ENCODE assay signal across 9 cellular contexts in the genomic region with DNA sequence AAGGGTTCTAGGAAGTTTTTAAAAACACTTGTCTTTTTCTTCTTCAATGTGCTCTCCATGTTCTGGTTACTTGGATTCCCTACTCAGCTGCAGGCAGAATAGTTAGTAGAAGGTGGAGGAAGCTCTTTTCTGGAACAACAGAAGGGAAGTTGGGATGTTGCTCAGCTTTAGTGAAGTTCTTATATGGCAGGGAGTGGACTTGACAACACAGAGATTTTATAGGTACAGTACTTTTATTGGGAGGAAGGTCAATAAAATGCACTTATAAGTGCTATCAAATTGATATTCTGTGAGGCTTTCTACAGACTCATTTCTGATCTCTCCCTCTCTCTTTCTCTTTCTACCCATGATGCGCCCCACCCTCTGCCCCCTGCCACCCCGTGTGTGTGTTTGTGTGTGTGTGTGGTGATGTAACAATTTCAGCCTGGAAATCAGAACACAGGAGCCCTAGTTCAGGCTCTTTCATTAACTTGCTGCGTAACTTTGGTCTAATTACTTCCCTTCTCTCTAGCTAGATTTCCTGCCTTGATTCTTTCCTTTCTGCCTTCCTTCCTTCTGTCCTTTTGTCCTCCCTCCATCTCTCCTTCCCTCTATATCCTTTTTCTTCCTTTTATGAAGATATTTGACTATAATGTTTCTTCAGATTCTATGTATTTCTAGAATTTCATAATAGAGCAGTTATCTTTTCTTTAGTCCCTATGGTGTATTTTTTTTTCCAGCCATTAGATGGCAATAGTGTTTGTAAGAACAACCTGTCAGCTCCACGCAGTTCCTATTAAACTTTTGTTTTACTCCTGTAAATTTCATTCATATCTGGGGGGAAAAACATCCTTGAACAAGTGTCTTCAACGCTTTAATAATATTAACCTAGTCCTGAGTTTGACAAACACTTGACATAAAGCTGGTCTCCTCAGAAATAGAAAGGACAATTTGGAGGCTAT. TPM values are rescaled to one million over a fixed set of nuclear protein-coding genes. Genes with fewer than 3 reads are reported as not detected.
DNase-seq lines count a peak whose midpoint lies in the region; ATAC-seq and TF ChIP-seq lines count a peak whose summit lies in the region.
"Had no signal": no experiment of that assay in that cellular context is flagged by ENCODE, and none has a peak within 500 bp of the region (broad histone marks: within the 10 kb centered on the region; RNA-seq: fewer than 3 reads in every experiment).

No MANE protein-coding gene starts in this region.

- H3K4me3 ChIP-seq in BJ (ENCODE audit: low read depth, low read length), result no peak overlapping the region
- H3K4me3 ChIP-seq: MG63 had no signal

- DNase-seq in BJ (ENCODE audit: low read depth), result no peak
- DNase-seq in left colon, result peak; percentile 48 to 50
- no peak for DNase-seq in NCI-H1048 (lab: John Stamatoyannopoulos, UW)
- no peak for DNase-seq in NCI-H2081 treated with DMSO at 0.1 percent for 48 hours (lab: John Stamatoyannopoulos, UW)
- DNase-seq in NCI-H2029 (lab: John Stamatoyannopoulos, UW), result no peak
- DNase-seq in D341Med (ENCODE audit: low spot score), result no peak
- DNase-seq: MG63 had no signal

- POLR2A ChIA-PET in BJ (lab: Charles Lee), result no interaction called here

- no peaks in the 10 kb centered on the region for H3K36me3 ChIP-seq in BJ (ENCODE audit: control insufficient read depth, insufficient read depth, low read length)
- H3K36me3 ChIP-seq: MG63 had no signal

- CTCF ChIA-PET in BJ (lab: Yijun Ruan, JAX), result interaction anchor here (0.8 to 9.1 kb wide), 3 partner anchors 421 to 529 kb away, joined by 3 to 80 read pairs (median 3); no protein-coding TSS in a partner anchor

- TF ChIP-seq CTCF in BJ (IDR thresholded peaks at IDR 0.05; ENCODE audit: insufficient read depth, low read depth, low read length), result peak; percentile 32; the same call in 1 of the 2 replicates

- no peaks in the 10 kb centered on the region for H3K27me3 ChIP-seq in BJ (ENCODE audit: control insufficient read depth, insufficient read depth, low read length)
- H3K27me3 ChIP-seq: MG63 had no signal

- ATAC-seq in GM19351 (IDR thresholded peaks at IDR 0.05; ENCODE audit: unreplicated experiment), result peak; percentile 49
- ATAC-seq in SK-N-SH treated with all-trans-retinoic acid at 6 μM for 48 hours, result 0 out of 3 replicates have a peak, but pooled peaks have one; percentile 36
- peak; percentile 82 for ATAC-seq in left colon

- intact Hi-C loops in left colon (cut with DNase I, micrococcal nuclease), result no loop called here

TF ChIP-seq in SK-N-SH treated with all-trans-retinoic acid at 6 μM for 48 hours, 23 proteins besides CTCF, POLR2A, EP300 and RAD21:
- TF ChIP-seq ESRRG (CRISPR knock-in tag; IDR thresholded peaks at IDR 0.05) (no peak), ZFP30 (CRISPR knock-in tag; IDR thresholded peaks at IDR 0.05) (no peak), TOX (CRISPR knock-in tag; IDR thresholded peaks at IDR 0.05; ENCODE audit: borderline replicate concordance) (no peak), RARB (CRISPR knock-in tag; IDR thresholded peaks at IDR 0.05) (no peak), ISL1 (CRISPR knock-in tag; IDR thresholded peaks at IDR 0.05) (no peak), TCF4 (CRISPR knock-in tag; IDR thresholded peaks at IDR 0.05; ENCODE audit: borderline replicate concordance) (no peak), ZC3H10 (CRISPR knock-in tag; IDR thresholded peaks at IDR 0.05) (no peak), PPARA (CRISPR knock-in tag; IDR thresholded peaks at IDR 0.05; ENCODE audit: borderline replicate concordance) (no peak), ZNF8 (CRISPR knock-in tag; IDR thresholded peaks at IDR 0.05) (no peak), ARNTL (CRISPR knock-in tag; IDR thresholded peaks at IDR 0.05; ENCODE audit: borderline replicate concordance, low read depth) (no peak), BACH2 (CRISPR knock-in tag; IDR thresholded peaks at IDR 0.05; ENCODE audit: borderline replicate concordance) (no peak), SNAI2 (CRISPR knock-in tag; IDR thresholded peaks at IDR 0.05) (no peak)
- TF ChIP-seq, protein P1, sequence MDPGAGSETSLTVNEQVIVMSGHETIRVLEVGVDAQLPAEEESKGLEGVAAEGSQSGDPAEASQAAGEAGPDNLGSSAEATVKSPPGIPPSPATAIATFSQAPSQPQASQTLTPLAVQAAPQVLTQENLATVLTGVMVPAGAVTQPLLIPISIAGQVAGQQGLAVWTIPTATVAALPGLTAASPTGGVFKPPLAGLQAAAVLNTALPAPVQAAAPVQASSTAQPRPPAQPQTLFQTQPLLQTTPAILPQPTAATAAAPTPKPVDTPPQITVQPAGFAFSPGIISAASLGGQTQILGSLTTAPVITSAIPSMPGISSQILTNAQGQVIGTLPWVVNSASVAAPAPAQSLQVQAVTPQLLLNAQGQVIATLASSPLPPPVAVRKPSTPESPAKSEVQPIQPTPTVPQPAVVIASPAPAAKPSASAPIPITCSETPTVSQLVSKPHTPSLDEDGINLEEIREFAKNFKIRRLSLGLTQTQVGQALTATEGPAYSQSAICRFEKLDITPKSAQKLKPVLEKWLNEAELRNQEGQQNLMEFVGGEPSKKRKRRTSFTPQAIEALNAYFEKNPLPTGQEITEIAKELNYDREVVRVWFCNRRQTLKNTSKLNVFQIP (CRISPR knock-in tag; IDR thresholded peaks at IDR 0.05; ENCODE audit: borderline replicate concordance, low read depth), result no peak
- TF ChIP-seq, protein P2, sequence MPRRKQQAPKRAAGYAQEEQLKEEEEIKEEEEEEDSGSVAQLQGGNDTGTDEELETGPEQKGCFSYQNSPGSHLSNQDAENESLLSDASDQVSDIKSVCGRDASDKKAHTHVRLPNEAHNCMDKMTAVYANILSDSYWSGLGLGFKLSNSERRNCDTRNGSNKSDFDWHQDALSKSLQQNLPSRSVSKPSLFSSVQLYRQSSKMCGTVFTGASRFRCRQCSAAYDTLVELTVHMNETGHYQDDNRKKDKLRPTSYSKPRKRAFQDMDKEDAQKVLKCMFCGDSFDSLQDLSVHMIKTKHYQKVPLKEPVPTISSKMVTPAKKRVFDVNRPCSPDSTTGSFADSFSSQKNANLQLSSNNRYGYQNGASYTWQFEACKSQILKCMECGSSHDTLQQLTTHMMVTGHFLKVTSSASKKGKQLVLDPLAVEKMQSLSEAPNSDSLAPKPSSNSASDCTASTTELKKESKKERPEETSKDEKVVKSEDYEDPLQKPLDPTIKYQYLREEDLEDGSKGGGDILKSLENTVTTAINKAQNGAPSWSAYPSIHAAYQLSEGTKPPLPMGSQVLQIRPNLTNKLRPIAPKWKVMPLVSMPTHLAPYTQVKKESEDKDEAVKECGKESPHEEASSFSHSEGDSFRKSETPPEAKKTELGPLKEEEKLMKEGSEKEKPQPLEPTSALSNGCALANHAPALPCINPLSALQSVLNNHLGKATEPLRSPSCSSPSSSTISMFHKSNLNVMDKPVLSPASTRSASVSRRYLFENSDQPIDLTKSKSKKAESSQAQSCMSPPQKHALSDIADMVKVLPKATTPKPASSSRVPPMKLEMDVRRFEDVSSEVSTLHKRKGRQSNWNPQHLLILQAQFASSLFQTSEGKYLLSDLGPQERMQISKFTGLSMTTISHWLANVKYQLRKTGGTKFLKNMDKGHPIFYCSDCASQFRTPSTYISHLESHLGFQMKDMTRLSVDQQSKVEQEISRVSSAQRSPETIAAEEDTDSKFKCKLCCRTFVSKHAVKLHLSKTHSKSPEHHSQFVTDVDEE (CRISPR knock-in tag; IDR thresholded peaks at IDR 0.05), result no peak
- TF ChIP-seq, protein P3, sequence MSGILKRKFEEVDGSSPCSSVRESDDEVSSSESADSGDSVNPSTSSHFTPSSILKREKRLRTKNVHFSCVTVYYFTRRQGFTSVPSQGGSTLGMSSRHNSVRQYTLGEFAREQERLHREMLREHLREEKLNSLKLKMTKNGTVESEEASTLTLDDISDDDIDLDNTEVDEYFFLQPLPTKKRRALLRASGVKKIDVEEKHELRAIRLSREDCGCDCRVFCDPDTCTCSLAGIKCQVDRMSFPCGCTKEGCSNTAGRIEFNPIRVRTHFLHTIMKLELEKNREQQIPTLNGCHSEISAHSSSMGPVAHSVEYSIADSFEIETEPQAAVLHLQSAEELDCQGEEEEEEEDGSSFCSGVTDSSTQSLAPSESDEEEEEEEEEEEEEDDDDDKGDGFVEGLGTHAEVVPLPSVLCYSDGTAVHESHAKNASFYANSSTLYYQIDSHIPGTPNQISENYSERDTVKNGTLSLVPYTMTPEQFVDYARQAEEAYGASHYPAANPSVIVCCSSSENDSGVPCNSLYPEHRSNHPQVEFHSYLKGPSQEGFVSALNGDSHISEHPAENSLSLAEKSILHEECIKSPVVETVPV (CRISPR knock-in tag; IDR thresholded peaks at IDR 0.05), result no peak
- TF ChIP-seq, protein P4, sequence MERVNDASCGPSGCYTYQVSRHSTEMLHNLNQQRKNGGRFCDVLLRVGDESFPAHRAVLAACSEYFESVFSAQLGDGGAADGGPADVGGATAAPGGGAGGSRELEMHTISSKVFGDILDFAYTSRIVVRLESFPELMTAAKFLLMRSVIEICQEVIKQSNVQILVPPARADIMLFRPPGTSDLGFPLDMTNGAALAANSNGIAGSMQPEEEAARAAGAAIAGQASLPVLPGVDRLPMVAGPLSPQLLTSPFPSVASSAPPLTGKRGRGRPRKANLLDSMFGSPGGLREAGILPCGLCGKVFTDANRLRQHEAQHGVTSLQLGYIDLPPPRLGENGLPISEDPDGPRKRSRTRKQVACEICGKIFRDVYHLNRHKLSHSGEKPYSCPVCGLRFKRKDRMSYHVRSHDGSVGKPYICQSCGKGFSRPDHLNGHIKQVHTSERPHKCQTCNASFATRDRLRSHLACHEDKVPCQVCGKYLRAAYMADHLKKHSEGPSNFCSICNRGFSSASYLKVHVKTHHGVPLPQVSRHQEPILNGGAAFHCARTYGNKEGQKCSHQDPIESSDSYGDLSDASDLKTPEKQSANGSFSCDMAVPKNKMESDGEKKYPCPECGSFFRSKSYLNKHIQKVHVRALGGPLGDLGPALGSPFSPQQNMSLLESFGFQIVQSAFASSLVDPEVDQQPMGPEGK (CRISPR knock-in tag; IDR thresholded peaks at IDR 0.05; ENCODE audit: borderline replicate concordance), result no peak

RNA-seq across cellular contexts. Expression of a gene that starts 37.1 kb away (rescaled TPM):
- 8.6 and 10.4 TPM in 2 replicates for polyA plus RNA-seq in BJ (2011; rRNA removed)
- 3.3 and 3.9 TPM in 2 replicates for polyA minus RNA-seq in BJ (2011; rRNA and poly(A)+ RNA removed)
- 100 to 1,000 TPM; 241 to 301 TPM for total RNA-seq in left colon

Comparison
In these comparisons a context has a peak if more than half of its experiments do, and no peak if none do; other contexts are left out.
1. DNase-seq: peak in left colon (2 of 2); none in BJ (single experiment), NCI-H1048 (single experiment), NCI-H2081 treated with DMSO at 0.1 percent for 48 hours (single experiment), NCI-H2029 (single experiment) and D341Med (single experiment).
2. Peak in every context shown above with its lines, with median percentiles within 50 percentile points of each other: ATAC-seq.